In genomic region chr11:75520688-75521087, GRCh38 we compare ENCODE assay signal across 1 cellular context.
TF ChIP-seq lines count a peak whose summit lies in the region.

No MANE protein-coding gene starts in this region.

TF ChIP-seq in H1, 55 proteins besides CTCF, POLR2A, EP300 and RAD21:
- TF ChIP-seq, protein P1, sequence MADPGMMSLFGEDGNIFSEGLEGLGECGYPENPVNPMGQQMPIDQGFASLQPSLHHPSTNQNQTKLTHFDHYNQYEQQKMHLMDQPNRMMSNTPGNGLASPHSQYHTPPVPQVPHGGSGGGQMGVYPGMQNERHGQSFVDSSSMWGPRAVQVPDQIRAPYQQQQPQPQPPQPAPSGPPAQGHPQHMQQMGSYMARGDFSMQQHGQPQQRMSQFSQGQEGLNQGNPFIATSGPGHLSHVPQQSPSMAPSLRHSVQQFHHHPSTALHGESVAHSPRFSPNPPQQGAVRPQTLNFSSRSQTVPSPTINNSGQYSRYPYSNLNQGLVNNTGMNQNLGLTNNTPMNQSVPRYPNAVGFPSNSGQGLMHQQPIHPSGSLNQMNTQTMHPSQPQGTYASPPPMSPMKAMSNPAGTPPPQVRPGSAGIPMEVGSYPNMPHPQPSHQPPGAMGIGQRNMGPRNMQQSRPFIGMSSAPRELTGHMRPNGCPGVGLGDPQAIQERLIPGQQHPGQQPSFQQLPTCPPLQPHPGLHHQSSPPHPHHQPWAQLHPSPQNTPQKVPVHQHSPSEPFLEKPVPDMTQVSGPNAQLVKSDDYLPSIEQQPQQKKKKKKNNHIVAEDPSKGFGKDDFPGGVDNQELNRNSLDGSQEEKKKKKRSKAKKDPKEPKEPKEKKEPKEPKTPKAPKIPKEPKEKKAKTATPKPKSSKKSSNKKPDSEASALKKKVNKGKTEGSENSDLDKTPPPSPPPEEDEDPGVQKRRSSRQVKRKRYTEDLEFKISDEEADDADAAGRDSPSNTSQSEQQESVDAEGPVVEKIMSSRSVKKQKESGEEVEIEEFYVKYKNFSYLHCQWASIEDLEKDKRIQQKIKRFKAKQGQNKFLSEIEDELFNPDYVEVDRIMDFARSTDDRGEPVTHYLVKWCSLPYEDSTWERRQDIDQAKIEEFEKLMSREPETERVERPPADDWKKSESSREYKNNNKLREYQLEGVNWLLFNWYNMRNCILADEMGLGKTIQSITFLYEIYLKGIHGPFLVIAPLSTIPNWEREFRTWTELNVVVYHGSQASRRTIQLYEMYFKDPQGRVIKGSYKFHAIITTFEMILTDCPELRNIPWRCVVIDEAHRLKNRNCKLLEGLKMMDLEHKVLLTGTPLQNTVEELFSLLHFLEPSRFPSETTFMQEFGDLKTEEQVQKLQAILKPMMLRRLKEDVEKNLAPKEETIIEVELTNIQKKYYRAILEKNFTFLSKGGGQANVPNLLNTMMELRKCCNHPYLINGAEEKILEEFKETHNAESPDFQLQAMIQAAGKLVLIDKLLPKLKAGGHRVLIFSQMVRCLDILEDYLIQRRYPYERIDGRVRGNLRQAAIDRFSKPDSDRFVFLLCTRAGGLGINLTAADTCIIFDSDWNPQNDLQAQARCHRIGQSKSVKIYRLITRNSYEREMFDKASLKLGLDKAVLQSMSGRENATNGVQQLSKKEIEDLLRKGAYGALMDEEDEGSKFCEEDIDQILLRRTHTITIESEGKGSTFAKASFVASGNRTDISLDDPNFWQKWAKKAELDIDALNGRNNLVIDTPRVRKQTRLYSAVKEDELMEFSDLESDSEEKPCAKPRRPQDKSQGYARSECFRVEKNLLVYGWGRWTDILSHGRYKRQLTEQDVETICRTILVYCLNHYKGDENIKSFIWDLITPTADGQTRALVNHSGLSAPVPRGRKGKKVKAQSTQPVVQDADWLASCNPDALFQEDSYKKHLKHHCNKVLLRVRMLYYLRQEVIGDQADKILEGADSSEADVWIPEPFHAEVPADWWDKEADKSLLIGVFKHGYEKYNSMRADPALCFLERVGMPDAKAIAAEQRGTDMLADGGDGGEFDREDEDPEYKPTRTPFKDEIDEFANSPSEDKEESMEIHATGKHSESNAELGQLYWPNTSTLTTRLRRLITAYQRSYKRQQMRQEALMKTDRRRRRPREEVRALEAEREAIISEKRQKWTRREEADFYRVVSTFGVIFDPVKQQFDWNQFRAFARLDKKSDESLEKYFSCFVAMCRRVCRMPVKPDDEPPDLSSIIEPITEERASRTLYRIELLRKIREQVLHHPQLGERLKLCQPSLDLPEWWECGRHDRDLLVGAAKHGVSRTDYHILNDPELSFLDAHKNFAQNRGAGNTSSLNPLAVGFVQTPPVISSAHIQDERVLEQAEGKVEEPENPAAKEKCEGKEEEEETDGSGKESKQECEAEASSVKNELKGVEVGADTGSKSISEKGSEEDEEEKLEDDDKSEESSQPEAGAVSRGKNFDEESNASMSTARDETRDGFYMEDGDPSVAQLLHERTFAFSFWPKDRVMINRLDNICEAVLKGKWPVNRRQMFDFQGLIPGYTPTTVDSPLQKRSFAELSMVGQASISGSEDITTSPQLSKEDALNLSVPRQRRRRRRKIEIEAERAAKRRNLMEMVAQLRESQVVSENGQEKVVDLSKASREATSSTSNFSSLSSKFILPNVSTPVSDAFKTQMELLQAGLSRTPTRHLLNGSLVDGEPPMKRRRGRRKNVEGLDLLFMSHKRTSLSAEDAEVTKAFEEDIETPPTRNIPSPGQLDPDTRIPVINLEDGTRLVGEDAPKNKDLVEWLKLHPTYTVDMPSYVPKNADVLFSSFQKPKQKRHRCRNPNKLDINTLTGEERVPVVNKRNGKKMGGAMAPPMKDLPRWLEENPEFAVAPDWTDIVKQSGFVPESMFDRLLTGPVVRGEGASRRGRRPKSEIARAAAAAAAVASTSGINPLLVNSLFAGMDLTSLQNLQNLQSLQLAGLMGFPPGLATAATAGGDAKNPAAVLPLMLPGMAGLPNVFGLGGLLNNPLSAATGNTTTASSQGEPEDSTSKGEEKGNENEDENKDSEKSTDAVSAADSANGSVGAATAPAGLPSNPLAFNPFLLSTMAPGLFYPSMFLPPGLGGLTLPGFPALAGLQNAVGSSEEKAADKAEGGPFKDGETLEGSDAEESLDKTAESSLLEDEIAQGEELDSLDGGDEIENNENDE (IDR thresholded peaks at IDR 0.05; ENCODE audit: insufficient replicate concordance, low read length) = no peak
- TF ChIP-seq CHD1 (IDR thresholded peaks at IDR 0.05; ENCODE audit: low read depth, low read length) = no peak
